ENCODE assay signal across 1 cellular context in the genomic region with DNA sequence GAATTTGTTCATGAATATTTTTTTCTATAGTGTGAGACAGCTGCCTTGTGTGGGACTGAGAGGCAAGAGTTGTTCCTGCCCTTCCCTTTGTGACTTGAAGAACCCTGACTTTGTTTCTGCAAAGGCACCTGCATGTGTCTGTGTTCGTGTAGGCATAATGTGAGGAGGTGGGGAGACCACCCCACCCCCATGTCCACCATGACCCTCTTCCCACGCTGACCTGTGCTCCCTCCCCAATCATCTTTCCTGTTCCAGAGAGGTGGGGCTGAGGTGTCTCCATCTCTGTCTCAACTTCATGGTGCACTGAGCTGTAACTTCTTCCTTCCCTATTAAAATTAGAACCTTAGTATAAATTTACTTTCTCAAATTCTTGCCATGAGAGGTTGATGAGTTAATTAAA.
TF ChIP-seq lines count a peak whose summit lies in the region.

No MANE protein-coding gene starts in this region.

TF ChIP-seq in K562, 482 proteins besides CTCF, POLR2A, EP300 and RAD21 (continued from another document):
- TF ChIP-seq, protein P1, sequence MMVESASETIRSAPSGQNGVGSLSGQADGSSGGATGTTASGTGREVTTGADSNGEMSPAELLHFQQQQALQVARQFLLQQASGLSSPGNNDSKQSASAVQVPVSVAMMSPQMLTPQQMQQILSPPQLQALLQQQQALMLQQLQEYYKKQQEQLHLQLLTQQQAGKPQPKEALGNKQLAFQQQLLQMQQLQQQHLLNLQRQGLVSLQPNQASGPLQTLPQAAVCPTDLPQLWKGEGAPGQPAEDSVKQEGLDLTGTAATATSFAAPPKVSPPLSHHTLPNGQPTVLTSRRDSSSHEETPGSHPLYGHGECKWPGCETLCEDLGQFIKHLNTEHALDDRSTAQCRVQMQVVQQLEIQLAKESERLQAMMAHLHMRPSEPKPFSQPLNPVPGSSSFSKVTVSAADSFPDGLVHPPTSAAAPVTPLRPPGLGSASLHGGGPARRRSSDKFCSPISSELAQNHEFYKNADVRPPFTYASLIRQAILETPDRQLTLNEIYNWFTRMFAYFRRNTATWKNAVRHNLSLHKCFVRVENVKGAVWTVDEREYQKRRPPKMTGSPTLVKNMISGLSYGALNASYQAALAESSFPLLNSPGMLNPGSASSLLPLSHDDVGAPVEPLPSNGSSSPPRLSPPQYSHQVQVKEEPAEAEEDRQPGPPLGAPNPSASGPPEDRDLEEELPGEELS (CRISPR knock-in tag; IDR thresholded peaks at IDR 0.05; ENCODE audit: borderline replicate concordance) = no peak
- TF ChIP-seq FOXA3 (CRISPR knock-in tag; conservative IDR thresholded peaks at IDR 0.05 in 1 of 2, IDR thresholded peaks at IDR 0.05 in 1 of 2) = no peak
- TF ChIP-seq, protein P2, sequence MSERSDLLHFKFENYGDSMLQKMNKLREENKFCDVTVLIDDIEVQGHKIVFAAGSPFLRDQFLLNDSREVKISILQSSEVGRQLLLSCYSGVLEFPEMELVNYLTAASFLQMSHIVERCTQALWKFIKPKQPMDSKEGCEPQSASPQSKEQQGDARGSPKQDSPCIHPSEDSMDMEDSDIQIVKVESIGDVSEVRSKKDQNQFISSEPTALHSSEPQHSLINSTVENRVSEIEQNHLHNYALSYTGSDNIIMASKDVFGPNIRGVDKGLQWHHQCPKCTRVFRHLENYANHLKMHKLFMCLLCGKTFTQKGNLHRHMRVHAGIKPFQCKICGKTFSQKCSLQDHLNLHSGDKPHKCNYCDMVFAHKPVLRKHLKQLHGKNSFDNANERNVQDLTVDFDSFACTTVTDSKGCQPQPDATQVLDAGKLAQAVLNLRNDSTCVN (CRISPR knock-in tag; IDR thresholded peaks at IDR 0.05) = no peak
- TF ChIP-seq, protein P3, sequence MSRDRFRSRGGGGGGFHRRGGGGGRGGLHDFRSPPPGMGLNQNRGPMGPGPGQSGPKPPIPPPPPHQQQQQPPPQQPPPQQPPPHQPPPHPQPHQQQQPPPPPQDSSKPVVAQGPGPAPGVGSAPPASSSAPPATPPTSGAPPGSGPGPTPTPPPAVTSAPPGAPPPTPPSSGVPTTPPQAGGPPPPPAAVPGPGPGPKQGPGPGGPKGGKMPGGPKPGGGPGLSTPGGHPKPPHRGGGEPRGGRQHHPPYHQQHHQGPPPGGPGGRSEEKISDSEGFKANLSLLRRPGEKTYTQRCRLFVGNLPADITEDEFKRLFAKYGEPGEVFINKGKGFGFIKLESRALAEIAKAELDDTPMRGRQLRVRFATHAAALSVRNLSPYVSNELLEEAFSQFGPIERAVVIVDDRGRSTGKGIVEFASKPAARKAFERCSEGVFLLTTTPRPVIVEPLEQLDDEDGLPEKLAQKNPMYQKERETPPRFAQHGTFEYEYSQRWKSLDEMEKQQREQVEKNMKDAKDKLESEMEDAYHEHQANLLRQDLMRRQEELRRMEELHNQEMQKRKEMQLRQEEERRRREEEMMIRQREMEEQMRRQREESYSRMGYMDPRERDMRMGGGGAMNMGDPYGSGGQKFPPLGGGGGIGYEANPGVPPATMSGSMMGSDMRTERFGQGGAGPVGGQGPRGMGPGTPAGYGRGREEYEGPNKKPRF (IDR thresholded peaks at IDR 0.05; ENCODE audit: low read depth, low read length) = no peak
- TF ChIP-seq PTTG1 (tag; IDR thresholded peaks at IDR 0.05; ENCODE audit: low read depth) = no peak
- no peak for TF ChIP-seq ZNF184 (CRISPR knock-in tag; IDR thresholded peaks at IDR 0.05)
- TF ChIP-seq POLR2B (IDR thresholded peaks at IDR 0.05; ENCODE audit: low read depth, partially characterized antibody) = no peak
- TF ChIP-seq EHMT2 (IDR thresholded peaks at IDR 0.05) = no peak
- TF ChIP-seq NR3C1 (CRISPR knock-in tag; IDR thresholded peaks at IDR 0.05) = no peak
- no peak for TF ChIP-seq KLF13 (tag; IDR thresholded peaks at IDR 0.05; ENCODE audit: borderline replicate concordance, low read depth)
- TF ChIP-seq ZBTB8A (IDR thresholded peaks at IDR 0.05; ENCODE audit: partially characterized antibody) = no peak
- no peak for TF ChIP-seq TRIM28 (IDR thresholded peaks at IDR 0.05)
- no peak for TF ChIP-seq RFX7 (CRISPR knock-in tag; IDR thresholded peaks at IDR 0.05)
